In genomic region chr20:38840053-38840893, GRCh38 we compare ENCODE assay signal across 8 cellular contexts. TPM values are rescaled to one million over a fixed set of nuclear protein-coding genes. Genes with fewer than 3 reads are reported as not detected.
A peak's percentile ranks its signal among the peaks of the same experiment; 100 is the strongest.
DNase-seq lines count a peak whose midpoint lies in the region; ATAC-seq and TF ChIP-seq lines count a peak whose summit lies in the region.

No MANE protein-coding gene starts in this region.

- no peak overlapping the region for H2BK120ac ChIP-seq in H9 (ENCODE audit: low read depth, low read length, poor library complexity, severe bottlenecking)

- no peaks in the 10 kb centered on the region for H3K9me3 ChIP-seq in H9 (ENCODE audit: control insufficient read depth, low read depth, low read length)

- no peak overlapping the region for H3K56ac ChIP-seq in H9 (ENCODE audit: insufficient read length, low read depth, low read length)

- H3K27ac Mint-ChIP-seq in H9 (peak overlapping the region in 2 of 3 experiments; percentile 1 to 22; a peak in 1 of 7 replicates), endothelial cell (ENCODE audit: unreplicated experiment) (peak overlapping the region; percentile 53)
- peak overlapping the region; percentile 26 for H3K27ac Mint-ChIP-seq in activated CD8-positive, alpha-beta T cell treated with anti-CD3 and anti-CD28 coated beads, Interleukin-2, amount 10 ng/mL, durations not matched to agents 7 days and 5 days

- H3K23ac ChIP-seq in H9 (ENCODE audit: insufficient read length, low read depth, low read length): no peak overlapping the region

- H2BK12ac ChIP-seq in H9 (ENCODE audit: insufficient read length, low read depth, low read length): no peak overlapping the region

- H4K20me1 ChIP-seq in H9 (ENCODE audit: control insufficient read depth, insufficient read depth, insufficient read length): no peaks in the 10 kb centered on the region

- no peak overlapping the region for H2AFZ ChIP-seq in H9 (ENCODE audit: low read length)

- no peak overlapping the region for H4K8ac ChIP-seq in H9 (replicated peaks; ENCODE audit: insufficient read length, low read depth, low read length)

- no peaks in the 10 kb centered on the region for H3K4me1 ChIP-seq in H9 (ENCODE audit: insufficient read depth, low read length)

- CTCF ChIA-PET in activated CD8-positive, alpha-beta T cell treated with anti-CD3 and anti-CD28 coated beads, Interleukin-2, amount 10 ng/mL, durations not matched to agents 7 days and 5 days (lab: Charles Lee): interaction anchor here (1.0 to 4.1 kb wide), 8 partner anchors 14 to 206 kb away, joined by 3 to 21 read pairs (median 4); no protein-coding TSS in a partner anchor

- H2BK15ac ChIP-seq in H9 (ENCODE audit: low read depth, low read length): no peak overlapping the region

- H4K5ac ChIP-seq in H9 (ENCODE audit: insufficient read length, low read depth, low read length): no peak overlapping the region

- POLR2A ChIA-PET in activated CD8-positive, alpha-beta T cell treated with anti-CD3 and anti-CD28 coated beads, Interleukin-2, amount 10 ng/mL, durations not matched to agents 7 days and 5 days (lab: Charles Lee): interaction anchor here (1.2 to 3.5 kb wide), 3 partner anchors 34 to 53 kb away, joined by 4 to 20 read pairs (median 5); partner anchors contain the start of gene PPP1R16B

- DNase-seq in H9 (no peak), endothelial cell (ENCODE audit: low spot score) (no peak), 8988T (no peak), retina (no peak), GDM1 (lab: John Stamatoyannopoulos, UW) (no peak)
- DNase-seq in activated CD8-positive, alpha-beta T cell treated with anti-CD3 and anti-CD28 coated beads, Interleukin-2, amount 10 ng/mL, durations not matched to agents 7 days and 5 days: no peak
- peak; percentile 51 for DNase-seq in stimulated activated CD4-positive, alpha-beta T cell treated with anti-CD3 and anti-CD28 coated beads, Interleukin-4, amount 100 ng/mL, for 1 hour

- no peak overlapping the region for H3K27ac ChIP-seq in H9 (ENCODE audit: insufficient read length, low read depth, low read length)

- H3K18ac ChIP-seq in H9 (ENCODE audit: insufficient read length, low read depth, low read length): no peak overlapping the region

- H4K91ac ChIP-seq in H9 (ENCODE audit: insufficient read length, low read depth, low read length): no peak overlapping the region

- H3K9me3 Mint-ChIP-seq in H9 (no peaks in the 10 kb centered on the region), endothelial cell (ENCODE audit: unreplicated experiment) (no peaks in the 10 kb centered on the region)
- no peaks in the 10 kb centered on the region for H3K9me3 Mint-ChIP-seq in activated CD8-positive, alpha-beta T cell treated with anti-CD3 and anti-CD28 coated beads, Interleukin-2, amount 10 ng/mL, durations not matched to agents 7 days and 5 days (ENCODE audit: insufficient read depth)

- TF ChIP-seq CTCF in H9 (conservative IDR thresholded peaks at IDR 0.05) (no peak), endothelial cell (IDR thresholded peaks at IDR 0.05; ENCODE audit: unreplicated experiment) (no peak)

- no peak overlapping the region for H2BK20ac ChIP-seq in H9 (ENCODE audit: low read depth, low read length, poor library complexity, severe bottlenecking)

- H3K4me3 Mint-ChIP-seq in H9: no peak overlapping the region
- no peak overlapping the region for H3K4me3 Mint-ChIP-seq in activated CD8-positive, alpha-beta T cell treated with anti-CD3 and anti-CD28 coated beads, Interleukin-2, amount 10 ng/mL, durations not matched to agents 7 days and 5 days
- H3K4me3 Mint-ChIP-seq in endothelial cell (ENCODE audit: unreplicated experiment): no peak overlapping the region

- no peak overlapping the region for H2BK5ac ChIP-seq in H9 (ENCODE audit: insufficient read length, low read length)

- H3K4me2 ChIP-seq in H9 (ENCODE audit: insufficient read depth, insufficient read length, low read length): no peak overlapping the region

- ATAC-seq in activated CD8-positive, alpha-beta T cell treated with anti-CD3 and anti-CD28 coated beads, Interleukin-2, amount 10 ng/mL, durations not matched to agents 7 days and 5 days: no peak
- ATAC-seq in GM18498 (IDR thresholded peaks at IDR 0.05; ENCODE audit: unreplicated experiment): no peak

- WGBS in H9 (ENCODE audit: extremely low coverage, insufficient read length, low lambda C conversion rate): no CpG with 5 or more reads among the region's 14 CpGs

- no peak overlapping the region for H2AK5ac ChIP-seq in H9 (ENCODE audit: insufficient read length, low read length)

- peaks cover 17 to 23% of the 10 kb centered on the region in 2 experiments for H3K4me1 Mint-ChIP-seq in H9
- H3K4me1 Mint-ChIP-seq in activated CD8-positive, alpha-beta T cell treated with anti-CD3 and anti-CD28 coated beads, Interleukin-2, amount 10 ng/mL, durations not matched to agents 7 days and 5 days (ENCODE audit: low read depth): peaks cover 59% of the 10 kb centered on the region
- H3K4me1 Mint-ChIP-seq in endothelial cell (ENCODE audit: unreplicated experiment): peaks cover 36% of the 10 kb centered on the region

- no peak overlapping the region for H3K4ac ChIP-seq in H9 (ENCODE audit: low read depth, low read length)

- H3K27me3 Mint-ChIP-seq in H9 (ENCODE audit: low read depth) (no peaks in the 10 kb centered on the region), endothelial cell (ENCODE audit: unreplicated experiment) (no peaks in the 10 kb centered on the region)
- H3K27me3 Mint-ChIP-seq in activated CD8-positive, alpha-beta T cell treated with anti-CD3 and anti-CD28 coated beads, Interleukin-2, amount 10 ng/mL, durations not matched to agents 7 days and 5 days (ENCODE audit: low read depth): no peaks in the 10 kb centered on the region

- no peaks in the 10 kb centered on the region for H3K23me2 ChIP-seq in H9 (ENCODE audit: insufficient read length, low read depth, low read length, poor library complexity, severe bottlenecking)

- H3K9ac ChIP-seq in H9 (ENCODE audit: extremely low read depth, insufficient read length, low read length): no peak overlapping the region

- no peaks in the 10 kb centered on the region for H3K27me3 ChIP-seq in H9 (ENCODE audit: insufficient read depth, low read length)

- H3K36me3 Mint-ChIP-seq in H9 (ENCODE audit: insufficient read depth in 1 of 3, low read depth in 3 of 3) (peaks cover 0 to 3% (median 0%) of the 10 kb centered on the region in 3 experiments; a peak in 3 of 7 replicates), endothelial cell (ENCODE audit: low read depth, unreplicated experiment) (peaks cover 9% of the 10 kb centered on the region)
- peaks cover 56% of the 10 kb centered on the region for H3K36me3 Mint-ChIP-seq in activated CD8-positive, alpha-beta T cell treated with anti-CD3 and anti-CD28 coated beads, Interleukin-2, amount 10 ng/mL, durations not matched to agents 7 days and 5 days (ENCODE audit: low read depth)

- no peak overlapping the region; the same call in 1 of the 2 replicates for H3K14ac ChIP-seq in H9 (ENCODE audit: insufficient read depth, low read length)

- H3T11ph ChIP-seq in H9 (ENCODE audit: low read length): no peak overlapping the region

- H3K79me1 ChIP-seq in H9 (ENCODE audit: insufficient read depth, low read depth, low read length, poor library complexity, severe bottlenecking): no peaks in the 10 kb centered on the region

- H3K79me2 ChIP-seq in H9 (ENCODE audit: insufficient read depth, low read length): no peaks in the 10 kb centered on the region

RNA-seq across cellular contexts. Expression of gene PPP1R16B, which starts 34.8 kb away (rescaled TPM):
- total RNA-seq in H9 (2021): 8.2 TPM in 2 replicates
- total RNA-seq in activated CD8-positive, alpha-beta T cell treated with anti-CD3 and anti-CD28 coated beads, Interleukin-2, amount 10 ng/mL, durations not matched to agents 7 days and 5 days: 10 to 100 TPM; 63.4 to 65.1 TPM
- 46.9 TPM for total RNA-seq in endothelial cell (ENCODE audit: unreplicated experiment)
